In genomic region chr20:21323640-21324039, GRCh38 we compare ENCODE assay signal across 10 cellular contexts. TPM values are rescaled to one million over a fixed set of nuclear protein-coding genes. Genes with fewer than 3 reads are reported as not detected.
DNase-seq lines count a peak whose midpoint lies in the region; ATAC-seq and TF ChIP-seq lines count a peak whose summit lies in the region.
"Had no signal": no experiment of that assay in that cellular context is flagged by ENCODE, and none has a peak within 500 bp of the region (broad histone marks: within the 10 kb centered on the region; RNA-seq: fewer than 3 reads in every experiment).

No MANE protein-coding gene starts in this region.

- ATAC-seq in HG03460 (IDR thresholded peaks at IDR 0.05; ENCODE audit: unreplicated experiment) (no peak), GM21723 (IDR thresholded peaks at IDR 0.05; ENCODE audit: unreplicated experiment) (no peak)

- H2AFZ ChIP-seq in hepatocyte = no peak overlapping the region

- WGBS in adrenal gland, 4 donors = 49 to 55% (median 51%) methylated on average over 3 of the region's 3 CpGs
- 81% methylated on average over 3 of the region's 3 CpGs for WGBS in hepatocyte (ENCODE audit: low lambda C conversion rate, missing lambda C conversion rate)

- H3K9me2 ChIP-seq in hepatocyte (replicated peaks; ENCODE audit: insufficient read depth) = no peaks in the 10 kb centered on the region

- H3K9me3 ChIP-seq in adrenal gland (replicated peaks in 1 of 3) = peaks cover 0 to 11% (median 0%) of the 10 kb centered on the region in 3 donors
- H3K9me3 ChIP-seq in hepatocyte (ENCODE audit: low read depth) = peaks cover 11% of the 10 kb centered on the region
- H3K9me3 ChIP-seq in SJCRH30 (replicated peaks) = no peaks in the 10 kb centered on the region; the same call in 1 of the 2 replicates

- H3K79me2 ChIP-seq in hepatocyte = peaks cover 100% of the 10 kb centered on the region

- peaks cover 61% of the 10 kb centered on the region for H4K20me1 ChIP-seq in hepatocyte (ENCODE audit: insufficient read depth, poor library complexity, severe bottlenecking)

- H3K4me2 ChIP-seq in hepatocyte = no peak overlapping the region

- intact Hi-C loops in adrenal gland (cut with DNase I) = no loop called here

- H3K4me1 ChIP-seq in adrenal gland (replicated peaks in 1 of 2) = peaks cover 19 to 48% of the 10 kb centered on the region in 2 donors
- H3K4me1 ChIP-seq in hepatocyte (ENCODE audit: insufficient read depth) = peaks cover 4% of the 10 kb centered on the region
- H3K4me1 ChIP-seq in SJCRH30 = no peaks in the 10 kb centered on the region; the same call in none of the 2 replicates

- H3K4me3 ChIP-seq in adrenal gland (no peak overlapping the region), hepatocyte (no peak overlapping the region), SJCRH30 (no peak overlapping the region)

- DNase-seq in AG08395 (ENCODE audit: low spot score) = peak; percentile 76
- peak; percentile 90 for DNase-seq in HCEC 1CT
- peak; percentile 39 to 74 (median 63) for DNase-seq in adrenal gland
- peak; percentile 19 for DNase-seq in hepatocyte (ENCODE audit: low spot score)
- DNase-seq in SJCRH30 = no peak
- DNase-seq in midbrain (lab: John Stamatoyannopoulos, UW) = no peak
- DNase-seq: glutamatergic neuron, nucleus accumbens had no signal

- H3K36me3 ChIP-seq in adrenal gland (replicated peaks in 1 of 2) (no peaks in the 10 kb centered on the region), hepatocyte (replicated peaks; ENCODE audit: insufficient read depth, low read depth) (no peaks in the 10 kb centered on the region), SJCRH30 (peaks cover 19% of the 10 kb centered on the region)

- no peak for TF ChIP-seq CTCF in adrenal gland (IDR thresholded peaks at IDR 0.05)
- TF ChIP-seq CTCF in hepatocyte (IDR thresholded peaks at IDR 0.05; ENCODE audit: poor library complexity) = no peak

- no peak for TF ChIP-seq POLR2A in adrenal gland (IDR thresholded peaks at IDR 0.05)

- H3K27me3 ChIP-seq in adrenal gland (no peaks in the 10 kb centered on the region), hepatocyte (no peaks in the 10 kb centered on the region), SJCRH30 (no peaks in the 10 kb centered on the region)

- H3K27ac ChIP-seq in adrenal gland = peak overlapping the region in 3 of 5 donors; percentile 36 to 41 (median 38)
- H3K27ac ChIP-seq in hepatocyte = no peak overlapping the region
- H3K27ac ChIP-seq in SJCRH30 = no peak overlapping the region

RNA-seq across cellular contexts. Expression of gene XRN2, which starts 20.5 kb away (rescaled TPM):
- 10 to 100 TPM; 58.6 to 84.0 (median 71.9) TPM for total RNA-seq in adrenal gland
- polyA plus RNA-seq in adrenal gland = 10 to 100 TPM; 12.9 to 89.6 (median 16.0) TPM
- 73.7 and 79.1 TPM in 2 replicates for total RNA-seq in hepatocyte
- polyA plus RNA-seq in hepatocyte = 39.6 and 42.7 TPM in 2 replicates
- total RNA-seq in SJCRH30 (2014; rRNA removed; shearing (Covaris generic)) = 161 and 166 TPM in 2 replicates

Comparison
In these comparisons a context has a peak if more than half of its experiments do, and no peak if none do; other contexts are left out.
1. DNase-seq: peak in AG08395 (single experiment), HCEC 1CT (single experiment), adrenal gland (7 of 7) and hepatocyte (single experiment); none in SJCRH30 (0 of 2) and midbrain (single experiment).
2. H3K27ac ChIP-seq: peak in adrenal gland (3 of 5); none in hepatocyte (single experiment) and SJCRH30 (single experiment).